Comparison of ENCODE assay signal across 1 cellular context in genomic region chr3:11638669-11639402, GRCh38.
TF ChIP-seq lines count a peak whose summit lies in the region.

No MANE protein-coding gene starts in this region.

TF ChIP-seq in IMR-90, 13 proteins besides CTCF, POLR2A, EP300 and RAD21 (continued from another document):
- TF ChIP-seq SMC3 (IDR thresholded peaks at IDR 0.05; ENCODE audit: low read depth, low read length) = no peak
- TF ChIP-seq RCOR1 (IDR thresholded peaks at IDR 0.05; ENCODE audit: insufficient replicate concordance, low read length) = no peak
- no peak for TF ChIP-seq ELK1 (IDR thresholded peaks at IDR 0.05; ENCODE audit: borderline replicate concordance, low read depth, low read length)
- TF ChIP-seq USF2 (IDR thresholded peaks at IDR 0.05; ENCODE audit: low read depth, low read length) = no peak
- no peak for TF ChIP-seq MAZ (IDR thresholded peaks at IDR 0.05; ENCODE audit: borderline replicate concordance, low read depth, low read length)
- TF ChIP-seq NFE2L2 (IDR thresholded peaks at IDR 0.05; ENCODE audit: low read depth, low read length) = no peak
- no peak for TF ChIP-seq CHD1 (IDR thresholded peaks at IDR 0.05; ENCODE audit: low read depth, low read length)
